8 cellular contexts compared by ENCODE assay signal in the genomic region with DNA sequence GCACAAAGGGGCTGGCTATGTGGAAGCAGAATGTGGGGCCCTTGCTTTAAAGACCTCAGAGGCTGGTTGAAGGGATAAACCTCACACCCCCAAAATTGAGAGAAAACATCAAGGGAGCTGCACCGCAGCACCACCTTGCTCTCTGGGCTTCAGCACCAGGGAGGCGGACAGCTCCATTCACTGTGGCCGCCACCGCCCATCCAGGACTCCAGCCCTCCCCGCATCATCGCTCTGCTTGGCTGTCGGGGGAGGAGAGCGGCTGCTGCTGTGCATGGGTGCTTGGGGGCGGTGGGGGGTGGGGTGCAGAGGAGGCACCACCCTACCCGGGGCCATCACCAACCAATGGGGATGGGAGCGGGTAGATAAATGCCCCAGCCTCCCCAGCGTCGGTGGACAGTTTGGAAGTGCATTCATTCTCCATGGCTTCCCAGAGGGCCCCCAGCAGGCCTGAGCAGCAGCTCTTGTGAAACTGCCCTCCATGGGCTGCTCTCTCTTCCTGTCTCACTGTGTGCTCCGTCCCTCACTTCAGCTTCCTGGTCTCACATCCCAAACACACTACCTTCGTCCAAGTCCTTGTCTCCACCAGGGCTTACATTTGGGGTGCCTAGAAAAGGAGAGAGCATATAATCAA.
A peak's percentile ranks its signal among the peaks of the same experiment; 100 is the strongest.
DNase-seq lines count a peak whose midpoint lies in the region; ATAC-seq and TF ChIP-seq lines count a peak whose summit lies in the region.

No MANE protein-coding gene starts in this region.

- no peak overlapping the region for H3K27ac Mint-ChIP-seq in naive thymus-derived CD4-positive, alpha-beta T cell
- H3K27ac Mint-ChIP-seq in activated T-helper 2 cell treated with anti-CD3 and anti-CD28 coated beads, Interferon-gamma antibody, Interleukin-2, Interleukin-4, amounts not matched to agents 10 μg/mL and 5 μg/mL and 100 μg/mL, durations not matched to agents 14 hours and 24 hours and 36 hours = no peak overlapping the region

- no peaks in the 10 kb centered on the region for H3K36me3 Mint-ChIP-seq in naive thymus-derived CD4-positive, alpha-beta T cell
- no peaks in the 10 kb centered on the region for H3K36me3 Mint-ChIP-seq in activated T-helper 2 cell treated with anti-CD3 and anti-CD28 coated beads, Interferon-gamma antibody, Interleukin-2, Interleukin-4, amounts not matched to agents 10 μg/mL and 5 μg/mL and 100 μg/mL, durations not matched to agents 14 hours and 24 hours and 36 hours (ENCODE audit: low read depth)

- H3K4me1 Mint-ChIP-seq in naive thymus-derived CD4-positive, alpha-beta T cell = peaks cover 0 to 3% (median 0%) of the 10 kb centered on the region in 7 donors
- H3K4me1 Mint-ChIP-seq in activated T-helper 2 cell treated with anti-CD3 and anti-CD28 coated beads, Interferon-gamma antibody, Interleukin-2, Interleukin-4, amounts not matched to agents 10 μg/mL and 5 μg/mL and 100 μg/mL, durations not matched to agents 14 hours and 24 hours and 36 hours (ENCODE audit: low read depth) = no peaks in the 10 kb centered on the region

- peaks cover 6% of the 10 kb centered on the region for H3K27me3 ChIP-seq in brain microvascular endothelial cell (replicated peaks)
- H3K27me3 ChIP-seq in naive thymus-derived CD4-positive, alpha-beta T cell (ENCODE audit: control insufficient read depth in 2 of 2, insufficient read depth in 2 of 2, low read length in 2 of 2) = no peaks in the 10 kb centered on the region

- H3K27me3 Mint-ChIP-seq in naive thymus-derived CD4-positive, alpha-beta T cell = peaks cover 0 to 65% (median 44%) of the 10 kb centered on the region in 5 donors
- H3K27me3 Mint-ChIP-seq in activated T-helper 2 cell treated with anti-CD3 and anti-CD28 coated beads, Interferon-gamma antibody, Interleukin-2, Interleukin-4, amounts not matched to agents 10 μg/mL and 5 μg/mL and 100 μg/mL, durations not matched to agents 14 hours and 24 hours and 36 hours (ENCODE audit: low read depth) = no peaks in the 10 kb centered on the region

- no peak overlapping the region for H3K27ac ChIP-seq in brain microvascular endothelial cell
- no peak overlapping the region for H3K27ac ChIP-seq in naive thymus-derived CD4-positive, alpha-beta T cell (ENCODE audit: low read depth, low read length)

- H3K9me3 Mint-ChIP-seq in naive thymus-derived CD4-positive, alpha-beta T cell = peaks cover 0 to 38% (median 19%) of the 10 kb centered on the region in 11 donors
- H3K9me3 Mint-ChIP-seq in activated T-helper 2 cell treated with anti-CD3 and anti-CD28 coated beads, Interferon-gamma antibody, Interleukin-2, Interleukin-4, amounts not matched to agents 10 μg/mL and 5 μg/mL and 100 μg/mL, durations not matched to agents 14 hours and 24 hours and 36 hours = peaks cover 12% of the 10 kb centered on the region

- H3K36me3 ChIP-seq in brain microvascular endothelial cell (replicated peaks) = no peaks in the 10 kb centered on the region
- H3K36me3 ChIP-seq in naive thymus-derived CD4-positive, alpha-beta T cell (ENCODE audit: control insufficient read depth in 2 of 3, insufficient read depth in 3 of 3, low read length in 3 of 3) = no peaks in the 10 kb centered on the region

- peak; percentile 48 for ATAC-seq in naive thymus-derived CD4-positive, alpha-beta T cell
- no peak for ATAC-seq in GM21526 (IDR thresholded peaks at IDR 0.05; ENCODE audit: low FRiP score, unreplicated experiment)

- CTCF ChIA-PET in naive thymus-derived CD4-positive, alpha-beta T cell (lab: Charles Lee) = no interaction called here

- H3K4me3 Mint-ChIP-seq in naive thymus-derived CD4-positive, alpha-beta T cell = no peak overlapping the region
- no peak overlapping the region for H3K4me3 Mint-ChIP-seq in activated T-helper 2 cell treated with anti-CD3 and anti-CD28 coated beads, Interferon-gamma antibody, Interleukin-2, Interleukin-4, amounts not matched to agents 10 μg/mL and 5 μg/mL and 100 μg/mL, durations not matched to agents 14 hours and 24 hours and 36 hours (ENCODE audit: low read depth)

- H3K4me3 ChIP-seq in brain microvascular endothelial cell (ENCODE audit: low read depth, low read length) = no peak overlapping the region
- H3K4me3 ChIP-seq in naive thymus-derived CD4-positive, alpha-beta T cell (ENCODE audit: low read length) = no peak overlapping the region

- in situ Hi-C loops in brain microvascular endothelial cell (cut with HindIII; ENCODE audit: low pct_ligation_motif_present, low sequenced_read_pairs) = no loop called here

- H3K4me1 ChIP-seq in naive thymus-derived CD4-positive, alpha-beta T cell (ENCODE audit: control insufficient read depth in 2 of 2, insufficient read depth in 2 of 2, low read length in 2 of 2) = no peaks in the 10 kb centered on the region

- TF ChIP-seq CTCF in brain microvascular endothelial cell (IDR thresholded peaks at IDR 0.05; ENCODE audit: low read depth, low read length, missing control alignments) = no peak

- H3K9me3 ChIP-seq in naive thymus-derived CD4-positive, alpha-beta T cell (ENCODE audit: control insufficient read depth in 2 of 3, low read length in 3 of 3) = peaks cover 0 to 17% (median 0%) of the 10 kb centered on the region in 3 experiments

- POLR2A ChIA-PET in naive thymus-derived CD4-positive, alpha-beta T cell (lab: Charles Lee) = no interaction called here

- intact Hi-C loops in naive thymus-derived CD4-positive, alpha-beta T cell (cut with micrococcal nuclease) = no loop called here
- intact Hi-C loops in activated T-helper 2 cell treated with anti-CD3 and anti-CD28 coated beads, Interferon-gamma antibody, Interleukin-2, Interleukin-4, amounts not matched to agents 10 μg/mL and 5 μg/mL and 100 μg/mL, durations not matched to agents 14 hours and 24 hours and 36 hours (cut with micrococcal nuclease) = no loop called here

- DNase-seq in ELF-1 (ENCODE audit: low read depth, low spot score) = peak; percentile 67
- DNase-seq in NAMALWA (ENCODE audit: low spot score) = peak; percentile 36
- DNase-seq in brain microvascular endothelial cell = peak; percentile 23
- peak in 5 of 9 donors; percentile 24 to 51 (median 40) for DNase-seq in naive thymus-derived CD4-positive, alpha-beta T cell
- no peak for DNase-seq in activated T-helper 2 cell treated with anti-CD3 and anti-CD28 coated beads, Interferon-gamma antibody, Interleukin-2, Interleukin-4, amounts not matched to agents 10 μg/mL and 5 μg/mL and 100 μg/mL, durations not matched to agents 14 hours and 24 hours and 36 hours (ENCODE audit: low spot score)
- no peak for DNase-seq in NCI-H1105 treated with DMSO at 0.1 percent for 48 hours (lab: John Stamatoyannopoulos, UW)
- no peak for DNase-seq in NCI-H748 treated with DMSO at 0.1 percent for 48 hours (lab: John Stamatoyannopoulos, UW)

Comparison
In these comparisons a context has a peak if more than half of its experiments do, and no peak if none do; other contexts are left out.
1. DNase-seq: peak in ELF-1 (single experiment), NAMALWA (single experiment), brain microvascular endothelial cell (single experiment) and naive thymus-derived CD4-positive, alpha-beta T cell (5 of 9); none in activated T-helper 2 cell treated with anti-CD3 and anti-CD28 coated beads, Interferon-gamma antibody, Interleukin-2, Interleukin-4, amounts not matched to agents 10 μg/mL and 5 μg/mL and 100 μg/mL, durations not matched to agents 14 hours and 24 hours and 36 hours (single experiment), NCI-H1105 treated with DMSO at 0.1 percent for 48 hours (single experiment) and NCI-H748 treated with DMSO at 0.1 percent for 48 hours (single experiment).